8 cellular contexts compared by ENCODE assay signal in genomic region chr19:18373892-18374629, GRCh38. TPM values are rescaled to one million over a fixed set of nuclear protein-coding genes. Genes with fewer than 3 reads are reported as not detected.
DNase-seq lines count a peak whose midpoint lies in the region; ATAC-seq and TF ChIP-seq lines count a peak whose summit lies in the region.

No MANE protein-coding gene starts in this region.

- H2AFZ ChIP-seq in hepatocyte, result no peak overlapping the region

- DNase-seq in DMS153 treated with DMSO at 0.1 percent for 48 hours (lab: John Stamatoyannopoulos, UW; ENCODE audit: unreplicated experiment) (peak; percentile 45), HPDE6-E6E7 (ENCODE audit: extremely low spot score) (peak; percentile 79), RPMI8226 (peak; percentile 85), hepatocyte (ENCODE audit: low spot score) (peak; percentile 92), renal cortical epithelial cell (ENCODE audit: low read depth) (peak; percentile 97), NCI-H2081 treated with DMSO at 0.1 percent for 48 hours (lab: John Stamatoyannopoulos, UW) (no peak)

- ATAC-seq in GM19467 (IDR thresholded peaks at IDR 0.05; ENCODE audit: unreplicated experiment), result peak; percentile 80

- H4K20me1 ChIP-seq in hepatocyte (ENCODE audit: insufficient read depth, poor library complexity, severe bottlenecking), result no peaks in the 10 kb centered on the region

- no peak overlapping the region for H3K4me3 ChIP-seq in hepatocyte

- H3K79me2 ChIP-seq in hepatocyte, result no peaks in the 10 kb centered on the region

- TF ChIP-seq CTCF in hepatocyte (IDR thresholded peaks at IDR 0.05; ENCODE audit: poor library complexity), result no peak

- H3K4me1 ChIP-seq in hepatocyte (ENCODE audit: insufficient read depth), result peaks cover 20% of the 10 kb centered on the region

- H3K9me3 ChIP-seq in hepatocyte (ENCODE audit: low read depth), result no peaks in the 10 kb centered on the region

- H3K9me2 ChIP-seq in hepatocyte (replicated peaks; ENCODE audit: insufficient read depth), result no peaks in the 10 kb centered on the region

- H3K27me3 ChIP-seq in hepatocyte, result no peaks in the 10 kb centered on the region

- H3K27ac ChIP-seq in angular gyrus (ENCODE audit: low read depth, low read length) (peak overlapping the region; percentile 22), hepatocyte (peak overlapping the region; percentile 94)

- no peaks in the 10 kb centered on the region for H3K36me3 ChIP-seq in hepatocyte (replicated peaks; ENCODE audit: insufficient read depth, low read depth)

- 35% methylated on average over 17 of the region's 17 CpGs for WGBS in hepatocyte (ENCODE audit: low lambda C conversion rate, missing lambda C conversion rate)

- peak overlapping the region; percentile 26 for H3K4me2 ChIP-seq in hepatocyte

RNA-seq across cellular contexts. Expression of gene GDF15, which starts 11.9 kb away (rescaled TPM):
- total RNA-seq in hepatocyte, result 106 and 123 TPM in 2 replicates
- 175 and 185 TPM in 2 replicates for polyA plus RNA-seq in hepatocyte
- total RNA-seq in renal cortical epithelial cell, result 108 and 190 TPM in 2 replicates

RNA-seq across cellular contexts. Expression of gene LRRC25, which starts 23.4 kb away (rescaled TPM):
- total RNA-seq in hepatocyte (0.16 TPM in 1 of 2 replicates, not detected in the other), renal cortical epithelial cell (not detected in 2 replicates)
- polyA plus RNA-seq in hepatocyte, result 0.36 and 1.5 TPM in 2 replicates

RNA-seq across cellular contexts. Expression of gene PGPEP1, which starts 33.7 kb away (rescaled TPM):
- 35.0 and 36.1 TPM in 2 replicates for total RNA-seq in hepatocyte
- 24.8 and 26.8 TPM in 2 replicates for polyA plus RNA-seq in hepatocyte
- 24.0 and 33.2 TPM in 2 replicates for total RNA-seq in renal cortical epithelial cell

RNA-seq across cellular contexts. Expression of gene SSBP4, which starts 45.1 kb away (rescaled TPM):
- total RNA-seq in hepatocyte, result 55.8 and 72.6 TPM in 2 replicates
- 156 and 169 TPM in 2 replicates for polyA plus RNA-seq in hepatocyte
- 40.5 and 49.3 TPM in 2 replicates for total RNA-seq in renal cortical epithelial cell

RNA-seq across cellular contexts. Expression of gene LSM4, which starts 51.2 kb away (rescaled TPM):
- total RNA-seq in hepatocyte, result 185 and 202 TPM in 2 replicates
- polyA plus RNA-seq in hepatocyte, result 218 and 226 TPM in 2 replicates
- 115 and 223 TPM in 2 replicates for total RNA-seq in renal cortical epithelial cell
